In the genomic region with DNA sequence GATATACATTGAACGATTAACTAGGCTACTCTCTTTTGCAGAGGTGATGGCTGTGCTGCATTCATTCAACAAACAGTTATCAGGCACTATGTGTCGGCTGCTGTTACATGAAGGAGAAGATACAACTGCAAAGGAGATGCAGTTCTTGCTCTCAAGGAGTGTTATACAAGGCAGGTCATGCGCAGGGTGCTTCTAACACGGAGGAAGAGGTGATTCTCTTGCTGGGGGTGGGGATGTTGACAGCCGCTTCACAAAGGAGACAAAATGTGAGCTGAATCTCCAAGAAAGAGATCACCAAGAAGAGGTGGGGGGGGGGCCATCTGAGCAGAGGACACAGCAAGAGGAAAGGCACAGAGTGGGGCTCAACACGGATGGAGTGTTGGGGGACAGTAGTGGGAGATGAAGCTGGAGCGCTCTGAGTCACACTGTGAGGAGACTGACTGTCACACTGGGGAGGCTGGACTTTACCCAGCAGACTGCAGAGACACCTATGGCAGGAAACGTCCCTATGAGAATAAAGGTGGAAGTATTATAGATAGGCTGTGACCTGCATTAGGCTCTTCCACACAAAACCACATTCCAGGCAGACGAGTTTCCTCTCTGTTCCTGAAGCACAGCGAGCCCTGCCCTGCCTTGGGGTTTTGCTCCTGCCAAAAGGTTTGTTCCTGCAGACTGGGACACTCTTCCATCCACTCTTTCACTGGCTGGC, we compare ENCODE assay signal across 18 cellular contexts. TPM values are rescaled to one million over a fixed set of nuclear protein-coding genes. Genes with fewer than 3 reads are reported as not detected.
DNase-seq lines count a peak whose midpoint lies in the region; ATAC-seq and TF ChIP-seq lines count a peak whose summit lies in the region.
"Had no signal": no experiment of that assay in that cellular context is flagged by ENCODE, and none has a peak within 500 bp of the region (broad histone marks: within the 10 kb centered on the region; RNA-seq: fewer than 3 reads in every experiment).

No MANE protein-coding gene starts in this region.

- no peaks in the 10 kb centered on the region for H3K36me3 ChIP-seq in breast epithelium

- ATAC-seq in activated CD8-positive, alpha-beta memory T cell treated with anti-CD3 and anti-CD28 coated beads, Interleukin-2, amount 10 ng/mL, durations not matched to agents 7 days and 5 days, result no peak

- H3K9me3 ChIP-seq in breast epithelium, result no peaks in the 10 kb centered on the region
- H3K9me3 ChIP-seq: HAP-1 had no signal

- no peaks in the 10 kb centered on the region for H3K9me3 Mint-ChIP-seq in activated CD8-positive, alpha-beta memory T cell treated with anti-CD3 and anti-CD28 coated beads, Interleukin-2, amount 10 ng/mL, durations not matched to agents 7 days and 5 days (ENCODE audit: low read depth)
- H3K9me3 Mint-ChIP-seq in neural crest cell, result no peaks in the 10 kb centered on the region

- TF ChIP-seq CTCF in neural crest cell (conservative IDR thresholded peaks at IDR 0.05), result no peak
- TF ChIP-seq CTCF in breast epithelium (IDR thresholded peaks at IDR 0.05), result no peak

- H3K27ac ChIP-seq in breast epithelium, result no peak overlapping the region

- H3K27me3 Mint-ChIP-seq in activated CD8-positive, alpha-beta memory T cell treated with anti-CD3 and anti-CD28 coated beads, Interleukin-2, amount 10 ng/mL, durations not matched to agents 7 days and 5 days, result peaks cover 4% of the 10 kb centered on the region
- peaks cover 28% of the 10 kb centered on the region for H3K27me3 Mint-ChIP-seq in neural crest cell (ENCODE audit: low read depth)

- intact Hi-C loops in head of caudate nucleus (cut with DNase I) (no loop called here), breast epithelium (cut with DNase I; ENCODE audit: low total_unique reads) (no loop called here)

- peaks cover 11% of the 10 kb centered on the region for H3K4me1 Mint-ChIP-seq in activated CD8-positive, alpha-beta memory T cell treated with anti-CD3 and anti-CD28 coated beads, Interleukin-2, amount 10 ng/mL, durations not matched to agents 7 days and 5 days
- peaks cover 13% of the 10 kb centered on the region for H3K4me1 Mint-ChIP-seq in neural crest cell

- no peak overlapping the region for H3K27ac Mint-ChIP-seq in activated CD8-positive, alpha-beta memory T cell treated with anti-CD3 and anti-CD28 coated beads, Interleukin-2, amount 10 ng/mL, durations not matched to agents 7 days and 5 days
- H3K27ac Mint-ChIP-seq in neural crest cell (ENCODE audit: unreplicated experiment), result peak overlapping the region; percentile 58

- no peaks in the 10 kb centered on the region for H3K4me1 ChIP-seq in breast epithelium

- H3K4me3 ChIP-seq in breast epithelium, result no peak overlapping the region
- H3K4me3 ChIP-seq: HAP-1 had no signal

- TF ChIP-seq POLR2A in breast epithelium (IDR thresholded peaks at IDR 0.05), result no peak

- no peaks in the 10 kb centered on the region for H3K27me3 ChIP-seq in breast epithelium

- peak; percentile 19 for DNase-seq in activated CD8-positive, alpha-beta memory T cell treated with anti-CD3 and anti-CD28 coated beads, Interleukin-2, amount 10 ng/mL, durations not matched to agents 7 days and 5 days
- no peak for DNase-seq in activated CD8-positive, alpha-beta memory T cell treated with anti-CD3 and anti-CD28 coated beads, Interleukin-2, amount 50 U/mL, for 4 hours
- peak; percentile 29 for DNase-seq in SW480 (ENCODE audit: low spot score)
- DNase-seq in head of caudate nucleus, result peak in 35 of 42 donors; percentile 19 to 87 (median 59)
- no peak for DNase-seq in neural crest cell (ENCODE audit: low read depth, low spot score)
- DNase-seq in breast epithelium (ENCODE audit: low spot score in 2 of 2), result no peak
- no peak for DNase-seq in COLO668 (lab: John Stamatoyannopoulos, UW; ENCODE audit: unreplicated experiment)
- DNase-seq in MV-4-11 (lab: John Stamatoyannopoulos, UW), result no peak
- DNase-seq: 8988T, DMS 273 treated with DMSO at 0.1 percent for 48 hours, DND-41, KBM-7, NCI-H1694 treated with DMSO at 0.1 percent for 48 hours, NCI-H345, NCI-H526 had no signal

- CTCF ChIA-PET in activated CD8-positive, alpha-beta memory T cell treated with anti-CD3 and anti-CD28 coated beads, Interleukin-2, amount 10 ng/mL, durations not matched to agents 7 days and 5 days (lab: Charles Lee), result no interaction called here

- peaks cover 5% of the 10 kb centered on the region for H3K36me3 Mint-ChIP-seq in activated CD8-positive, alpha-beta memory T cell treated with anti-CD3 and anti-CD28 coated beads, Interleukin-2, amount 10 ng/mL, durations not matched to agents 7 days and 5 days
- H3K36me3 Mint-ChIP-seq in neural crest cell (ENCODE audit: low read depth), result no peaks in the 10 kb centered on the region

- H3K4me3 Mint-ChIP-seq in activated CD8-positive, alpha-beta memory T cell treated with anti-CD3 and anti-CD28 coated beads, Interleukin-2, amount 10 ng/mL, durations not matched to agents 7 days and 5 days, result no peak overlapping the region
- H3K4me3 Mint-ChIP-seq in neural crest cell, result no peak overlapping the region
- H3K4me3 Mint-ChIP-seq: CD14-positive monocyte had no signal

RNA-seq across cellular contexts. Expression of a gene that starts 20.9 kb away (rescaled TPM):
- 10 to 100 TPM; 36.4 to 49.1 TPM for total RNA-seq in activated CD8-positive, alpha-beta memory T cell treated with anti-CD3 and anti-CD28 coated beads, Interleukin-2, amount 10 ng/mL, durations not matched to agents 7 days and 5 days
- total RNA-seq in neural crest cell (51.4 and 53.8 TPM in 2 replicates), breast epithelium (10 to 100 TPM; 30.4 to 37.5 (median 30.5) TPM)

RNA-seq across cellular contexts. Expression of a gene that starts 21.0 kb away (rescaled TPM):
- total RNA-seq in activated CD8-positive, alpha-beta memory T cell treated with anti-CD3 and anti-CD28 coated beads, Interleukin-2, amount 10 ng/mL, durations not matched to agents 7 days and 5 days, result not detected
- total RNA-seq in neural crest cell (not detected in 2 replicates), breast epithelium (not detected)
- total RNA-seq: G401 had no signal

RNA-seq across cellular contexts. Expression of a gene that starts 45.6 kb away (rescaled TPM):
- total RNA-seq in activated CD8-positive, alpha-beta memory T cell treated with anti-CD3 and anti-CD28 coated beads, Interleukin-2, amount 10 ng/mL, durations not matched to agents 7 days and 5 days, result 1 to 10 TPM; 2.2 to 2.5 TPM
- total RNA-seq in neural crest cell (8.6 and 9.1 TPM in 2 replicates), breast epithelium (10 to 100 TPM in 1 of 3 donors, 1 to 10 TPM in 2; 9.0 to 12.1 (median 10.0) TPM)

Comparison
In these comparisons a context has a peak if more than half of its experiments do, and no peak if none do; other contexts are left out.
1. DNase-seq: peak in activated CD8-positive, alpha-beta memory T cell treated with anti-CD3 and anti-CD28 coated beads, Interleukin-2, amount 10 ng/mL, durations not matched to agents 7 days and 5 days (single experiment), SW480 (single experiment) and head of caudate nucleus (35 of 42); none in activated CD8-positive, alpha-beta memory T cell treated with anti-CD3 and anti-CD28 coated beads, Interleukin-2, amount 50 U/mL, for 4 hours (single experiment), neural crest cell (single experiment), breast epithelium (0 of 2), COLO668 (single experiment) and MV-4-11 (single experiment).